Comparison of ENCODE assay signal across 19 cellular contexts in genomic region chr2:97983698-97984097, GRCh38.
"Had no signal": no experiment of that assay in that cellular context is flagged by ENCODE, and none has a peak within 500 bp of the region (broad histone marks: within the 10 kb centered on the region; RNA-seq: fewer than 3 reads in every experiment).

No MANE protein-coding gene starts in this region.

- H3K27me3 Mint-ChIP-seq: activated CD4-positive, alpha-beta memory T cell treated with anti-CD3 and anti-CD28 coated beads, Interleukin-2, amount 10 ng/mL, durations not matched to agents 7 days and 5 days; activated naive CD8-positive, alpha-beta T cell treated with anti-CD3 and anti-CD28 coated beads for 36 hours; brain; dendritic cell treated with granulocyte-macrophage colony-stimulating factor and Interleukin-4, amounts not matched to agents 40 ng/mL and 50 ng/mL, for 4 days; effector memory CD8-positive, alpha-beta T cell; T-helper 17 cell had no signal

- H3K27ac Mint-ChIP-seq: activated CD4-positive, alpha-beta memory T cell treated with anti-CD3 and anti-CD28 coated beads, Interleukin-2, amount 10 ng/mL, durations not matched to agents 7 days and 5 days; activated naive CD8-positive, alpha-beta T cell treated with anti-CD3 and anti-CD28 coated beads for 36 hours; activated T-cell treated with anti-CD3 and anti-CD28 coated beads, Interleukin-2, amount 50 U/mL, for 72 hours; dendritic cell treated with granulocyte-macrophage colony-stimulating factor and Interleukin-4, amounts not matched to agents 40 ng/mL and 50 ng/mL, for 4 days; effector memory CD8-positive, alpha-beta T cell; immature natural killer cell; natural killer cell; T-helper 17 cell had no signal

- DNase-seq: activated CD4-positive, alpha-beta memory T cell treated with anti-CD3 and anti-CD28 coated beads, Interleukin-2, amount 10 ng/mL, durations not matched to agents 7 days and 5 days; activated CD4-positive, alpha-beta T cell treated with anti-CD3 and anti-CD28 coated beads for 4 hours; activated gamma-delta T cell treated with Interleukin-2 at 50 U/mL for 16 hours; activated naive CD8-positive, alpha-beta T cell treated with anti-CD3 and anti-CD28 coated beads for 36 hours; activated T-cell treated with anti-CD3 and anti-CD28 coated beads, Interleukin-2, amount 50 U/mL, for 72 hours; amygdala; effector memory CD8-positive, alpha-beta T cell; head of caudate nucleus; immature natural killer cell; mammary epithelial cell; natural killer cell; sigmoid colon; stimulated activated CD4-positive, alpha-beta T cell treated with anti-CD3 and anti-CD28 coated beads, Interleukin-12 subunit alpha, Interleukin-12 subunit beta, amount 100 ng/mL, for 4 hours; stimulated activated CD4-positive, alpha-beta T cell treated with anti-CD3 and anti-CD28 coated beads, Interleukin-2, amount 100 ng/mL, for 24 hours; T-helper 17 cell; uterus; WERI-Rb-1 had no signal

- H3K36me3 Mint-ChIP-seq: natural killer cell had no signal

- ATAC-seq: activated T-cell treated with anti-CD3 and anti-CD28 coated beads, Interleukin-2, amount 50 U/mL, for 72 hours; effector memory CD8-positive, alpha-beta T cell; natural killer cell; T-helper 17 cell had no signal

- H3K9me3 Mint-ChIP-seq: immature natural killer cell, natural killer cell had no signal

- H3K4me3 Mint-ChIP-seq: activated CD4-positive, alpha-beta memory T cell treated with anti-CD3 and anti-CD28 coated beads, Interleukin-2, amount 10 ng/mL, durations not matched to agents 7 days and 5 days; activated naive CD8-positive, alpha-beta T cell treated with anti-CD3 and anti-CD28 coated beads for 36 hours; activated T-cell treated with anti-CD3 and anti-CD28 coated beads, Interleukin-2, amount 50 U/mL, for 72 hours; dendritic cell treated with granulocyte-macrophage colony-stimulating factor and Interleukin-4, amounts not matched to agents 40 ng/mL and 50 ng/mL, for 4 days; effector memory CD8-positive, alpha-beta T cell; immature natural killer cell; natural killer cell; T-helper 17 cell had no signal
